In the genomic region with DNA sequence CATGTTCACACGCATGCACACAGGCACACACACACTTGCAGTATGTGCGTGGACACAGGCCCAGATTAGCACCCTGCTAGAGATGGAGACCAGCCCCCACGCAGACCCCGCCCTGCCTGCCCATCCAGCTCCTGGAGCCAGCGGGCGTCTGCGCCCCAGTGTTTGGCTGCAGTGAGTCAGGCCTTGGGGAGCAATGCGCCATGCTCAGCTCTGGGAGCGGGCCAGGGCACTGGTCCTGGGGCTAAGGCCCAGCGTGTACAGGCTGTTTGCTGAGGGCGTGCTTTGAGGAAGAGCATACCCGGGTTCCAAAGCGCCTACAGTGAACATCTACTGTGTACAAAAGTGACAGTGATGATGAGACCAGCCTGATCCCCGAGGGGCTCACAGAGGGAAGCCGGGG, we compare ENCODE assay signal across 1 cellular context.
TF ChIP-seq lines count a peak whose summit lies in the region.

No MANE protein-coding gene starts in this region.

TF ChIP-seq in WTC11, 78 proteins besides CTCF, POLR2A, EP300 and RAD21 (continued from another document):
- TF ChIP-seq, protein P1, sequence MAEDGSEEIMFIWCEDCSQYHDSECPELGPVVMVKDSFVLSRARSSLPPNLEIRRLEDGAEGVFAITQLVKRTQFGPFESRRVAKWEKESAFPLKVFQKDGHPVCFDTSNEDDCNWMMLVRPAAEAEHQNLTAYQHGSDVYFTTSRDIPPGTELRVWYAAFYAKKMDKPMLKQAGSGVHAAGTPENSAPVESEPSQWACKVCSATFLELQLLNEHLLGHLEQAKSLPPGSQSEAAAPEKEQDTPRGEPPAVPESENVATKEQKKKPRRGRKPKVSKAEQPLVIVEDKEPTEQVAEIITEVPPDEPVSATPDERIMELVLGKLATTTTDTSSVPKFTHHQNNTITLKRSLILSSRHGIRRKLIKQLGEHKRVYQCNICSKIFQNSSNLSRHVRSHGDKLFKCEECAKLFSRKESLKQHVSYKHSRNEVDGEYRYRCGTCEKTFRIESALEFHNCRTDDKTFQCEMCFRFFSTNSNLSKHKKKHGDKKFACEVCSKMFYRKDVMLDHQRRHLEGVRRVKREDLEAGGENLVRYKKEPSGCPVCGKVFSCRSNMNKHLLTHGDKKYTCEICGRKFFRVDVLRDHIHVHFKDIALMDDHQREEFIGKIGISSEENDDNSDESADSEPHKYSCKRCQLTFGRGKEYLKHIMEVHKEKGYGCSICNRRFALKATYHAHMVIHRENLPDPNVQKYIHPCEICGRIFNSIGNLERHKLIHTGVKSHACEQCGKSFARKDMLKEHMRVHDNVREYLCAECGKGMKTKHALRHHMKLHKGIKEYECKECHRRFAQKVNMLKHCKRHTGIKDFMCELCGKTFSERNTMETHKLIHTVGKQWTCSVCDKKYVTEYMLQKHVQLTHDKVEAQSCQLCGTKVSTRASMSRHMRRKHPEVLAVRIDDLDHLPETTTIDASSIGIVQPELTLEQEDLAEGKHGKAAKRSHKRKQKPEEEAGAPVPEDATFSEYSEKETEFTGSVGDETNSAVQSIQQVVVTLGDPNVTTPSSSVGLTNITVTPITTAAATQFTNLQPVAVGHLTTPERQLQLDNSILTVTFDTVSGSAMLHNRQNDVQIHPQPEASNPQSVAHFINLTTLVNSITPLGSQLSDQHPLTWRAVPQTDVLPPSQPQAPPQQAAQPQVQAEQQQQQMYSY (CRISPR knock-in tag; IDR thresholded peaks at IDR 0.05), result no peak
- TF ChIP-seq HMGA2 (CRISPR knock-in tag; IDR thresholded peaks at IDR 0.05), result no peak
- TF ChIP-seq, protein P2, sequence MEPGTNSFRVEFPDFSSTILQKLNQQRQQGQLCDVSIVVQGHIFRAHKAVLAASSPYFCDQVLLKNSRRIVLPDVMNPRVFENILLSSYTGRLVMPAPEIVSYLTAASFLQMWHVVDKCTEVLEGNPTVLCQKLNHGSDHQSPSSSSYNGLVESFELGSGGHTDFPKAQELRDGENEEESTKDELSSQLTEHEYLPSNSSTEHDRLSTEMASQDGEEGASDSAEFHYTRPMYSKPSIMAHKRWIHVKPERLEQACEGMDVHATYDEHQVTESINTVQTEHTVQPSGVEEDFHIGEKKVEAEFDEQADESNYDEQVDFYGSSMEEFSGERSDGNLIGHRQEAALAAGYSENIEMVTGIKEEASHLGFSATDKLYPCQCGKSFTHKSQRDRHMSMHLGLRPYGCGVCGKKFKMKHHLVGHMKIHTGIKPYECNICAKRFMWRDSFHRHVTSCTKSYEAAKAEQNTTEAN (CRISPR knock-in tag; IDR thresholded peaks at IDR 0.05), result no peak
- TF ChIP-seq, protein P3, sequence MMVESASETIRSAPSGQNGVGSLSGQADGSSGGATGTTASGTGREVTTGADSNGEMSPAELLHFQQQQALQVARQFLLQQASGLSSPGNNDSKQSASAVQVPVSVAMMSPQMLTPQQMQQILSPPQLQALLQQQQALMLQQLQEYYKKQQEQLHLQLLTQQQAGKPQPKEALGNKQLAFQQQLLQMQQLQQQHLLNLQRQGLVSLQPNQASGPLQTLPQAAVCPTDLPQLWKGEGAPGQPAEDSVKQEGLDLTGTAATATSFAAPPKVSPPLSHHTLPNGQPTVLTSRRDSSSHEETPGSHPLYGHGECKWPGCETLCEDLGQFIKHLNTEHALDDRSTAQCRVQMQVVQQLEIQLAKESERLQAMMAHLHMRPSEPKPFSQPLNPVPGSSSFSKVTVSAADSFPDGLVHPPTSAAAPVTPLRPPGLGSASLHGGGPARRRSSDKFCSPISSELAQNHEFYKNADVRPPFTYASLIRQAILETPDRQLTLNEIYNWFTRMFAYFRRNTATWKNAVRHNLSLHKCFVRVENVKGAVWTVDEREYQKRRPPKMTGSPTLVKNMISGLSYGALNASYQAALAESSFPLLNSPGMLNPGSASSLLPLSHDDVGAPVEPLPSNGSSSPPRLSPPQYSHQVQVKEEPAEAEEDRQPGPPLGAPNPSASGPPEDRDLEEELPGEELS (CRISPR knock-in tag; IDR thresholded peaks at IDR 0.05), result no peak
- no peak for TF ChIP-seq SMAD3 (CRISPR knock-in tag; IDR thresholded peaks at IDR 0.05; ENCODE audit: borderline replicate concordance)
- no peak for TF ChIP-seq TCF7 (CRISPR knock-in tag; IDR thresholded peaks at IDR 0.05; ENCODE audit: low read depth)
- no peak for TF ChIP-seq MYBL2 (CRISPR knock-in tag; IDR thresholded peaks at IDR 0.05)
- no peak for TF ChIP-seq FOXK1 (CRISPR knock-in tag; IDR thresholded peaks at IDR 0.05)
- TF ChIP-seq, protein P4, sequence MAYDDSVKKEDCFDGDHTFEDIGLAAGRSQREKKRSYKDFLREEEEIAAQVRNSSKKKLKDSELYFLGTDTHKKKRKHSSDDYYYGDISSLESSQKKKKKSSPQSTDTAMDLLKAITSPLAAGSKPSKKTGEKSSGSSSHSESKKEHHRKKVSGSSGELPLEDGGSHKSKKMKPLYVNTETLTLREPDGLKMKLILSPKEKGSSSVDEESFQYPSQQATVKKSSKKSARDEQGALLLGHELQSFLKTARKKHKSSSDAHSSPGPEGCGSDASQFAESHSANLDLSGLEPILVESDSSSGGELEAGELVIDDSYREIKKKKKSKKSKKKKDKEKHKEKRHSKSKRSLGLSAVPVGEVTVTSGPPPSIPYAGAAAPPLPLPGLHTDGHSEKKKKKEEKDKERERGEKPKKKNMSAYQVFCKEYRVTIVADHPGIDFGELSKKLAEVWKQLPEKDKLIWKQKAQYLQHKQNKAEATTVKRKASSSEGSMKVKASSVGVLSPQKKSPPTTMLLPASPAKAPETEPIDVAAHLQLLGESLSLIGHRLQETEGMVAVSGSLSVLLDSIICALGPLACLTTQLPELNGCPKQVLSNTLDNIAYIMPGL (CRISPR knock-in tag; IDR thresholded peaks at IDR 0.05), result no peak
